Comparison of ENCODE assay signal across 1 cellular context in genomic region chr9:35057271-35057620, GRCh38.
TF ChIP-seq lines count a peak whose summit lies in the region.

No MANE protein-coding gene starts in this region.

TF ChIP-seq in A549, 52 proteins besides CTCF, POLR2A, EP300 and RAD21:
- TF ChIP-seq EHMT2 (IDR thresholded peaks at IDR 0.05; ENCODE audit: low read depth) (no peak), KDM5A (IDR thresholded peaks at IDR 0.05) (no peak), TFCP2L1 (CRISPR knock-in tag; IDR thresholded peaks at IDR 0.05) (no peak), NPAS2 (CRISPR knock-in tag; IDR thresholded peaks at IDR 0.05; ENCODE audit: borderline replicate concordance) (no peak), ZC3H11A (IDR thresholded peaks at IDR 0.05) (no peak), POLR2AphosphoS2 (conservative IDR thresholded peaks at IDR 0.05; ENCODE audit: low read length) (0 out of 2 replicates have a peak, but pooled peaks have one; percentile 67), BHLHE40 (IDR thresholded peaks at IDR 0.05; ENCODE audit: low read depth, low read length) (no peak)
- TF ChIP-seq, protein P1, sequence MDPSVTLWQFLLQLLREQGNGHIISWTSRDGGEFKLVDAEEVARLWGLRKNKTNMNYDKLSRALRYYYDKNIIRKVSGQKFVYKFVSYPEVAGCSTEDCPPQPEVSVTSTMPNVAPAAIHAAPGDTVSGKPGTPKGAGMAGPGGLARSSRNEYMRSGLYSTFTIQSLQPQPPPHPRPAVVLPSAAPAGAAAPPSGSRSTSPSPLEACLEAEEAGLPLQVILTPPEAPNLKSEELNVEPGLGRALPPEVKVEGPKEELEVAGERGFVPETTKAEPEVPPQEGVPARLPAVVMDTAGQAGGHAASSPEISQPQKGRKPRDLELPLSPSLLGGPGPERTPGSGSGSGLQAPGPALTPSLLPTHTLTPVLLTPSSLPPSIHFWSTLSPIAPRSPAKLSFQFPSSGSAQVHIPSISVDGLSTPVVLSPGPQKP (IDR thresholded peaks at IDR 0.05; ENCODE audit: low read depth, low read length) = no peak
